In the genomic region with DNA sequence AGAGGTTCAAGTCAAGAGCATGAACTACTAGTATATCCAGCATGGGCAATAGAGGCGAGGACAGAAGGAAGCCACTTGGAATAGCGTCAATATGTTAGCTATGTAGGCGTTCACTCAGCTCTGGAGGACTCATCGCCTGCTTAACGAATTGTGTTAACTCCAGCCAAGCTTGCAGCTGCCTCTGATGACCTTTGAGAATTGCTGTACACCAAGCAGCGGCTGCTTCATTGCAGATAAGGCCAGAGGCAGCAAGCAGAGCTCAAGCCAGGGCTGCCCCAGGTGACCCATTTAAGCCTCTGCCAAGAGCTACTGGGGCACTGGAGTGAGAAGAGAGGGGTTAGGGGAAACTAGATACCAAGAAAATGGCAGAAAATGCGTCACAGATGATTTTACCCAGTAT, we compare ENCODE assay signal across 19 cellular contexts.
DNase-seq lines count a peak whose midpoint lies in the region; ATAC-seq, FAIRE-seq and TF ChIP-seq lines count a peak whose summit lies in the region.
"Had no signal": no experiment of that assay in that cellular context is flagged by ENCODE, and none has a peak within 500 bp of the region (broad histone marks: within the 10 kb centered on the region; RNA-seq: fewer than 3 reads in every experiment).

No MANE protein-coding gene starts in this region.

- H3K4me3 Mint-ChIP-seq in mesothelial cell of epicardium = no peak overlapping the region
- H3K4me3 Mint-ChIP-seq: activated naive CD8-positive, alpha-beta T cell treated with anti-CD3 and anti-CD28 coated beads, Interleukin-2, amount 10 ng/mL, durations not matched to agents 7 days and 5 days had no signal

- no peak for TF ChIP-seq RAD21 in K562 (CRISPR knock-in tag; conservative IDR thresholded peaks at IDR 0.05 in 1 of 2, IDR thresholded peaks at IDR 0.05 in 1 of 2)

- no peaks in the 10 kb centered on the region for H3K79me2 ChIP-seq in K562 (ENCODE audit: control insufficient read depth, insufficient read depth, low read length)

- no peaks in the 10 kb centered on the region for H4K20me1 ChIP-seq in K562 (replicated peaks; ENCODE audit: control insufficient read depth, insufficient read depth, low read length)

- peaks cover 4% of the 10 kb centered on the region for H3K9me3 Mint-ChIP-seq in mesothelial cell of epicardium
- H3K9me3 Mint-ChIP-seq: activated naive CD8-positive, alpha-beta T cell treated with anti-CD3 and anti-CD28 coated beads, Interleukin-2, amount 10 ng/mL, durations not matched to agents 7 days and 5 days had no signal

- H3K27ac ChIP-seq in K562 (ENCODE audit: extremely low read depth, low read depth, low read length) = no peak overlapping the region
- H3K27ac ChIP-seq in heart right ventricle = peak overlapping the region in 4 of 10 donors; percentile 1 to 53 (median 40)
- H3K27ac ChIP-seq: 22Rv1, brain microvascular endothelial cell had no signal

- no peak for FAIRE-seq in K562 (lab: Jason Lieb, UNC)

- no peaks in the 10 kb centered on the region for H3K4me1 Mint-ChIP-seq in mesothelial cell of epicardium
- H3K4me1 Mint-ChIP-seq: activated naive CD8-positive, alpha-beta T cell treated with anti-CD3 and anti-CD28 coated beads, Interleukin-2, amount 10 ng/mL, durations not matched to agents 7 days and 5 days had no signal

- no TSS peak for BruUV-seq in K562 (replicated peaks; lab: Mats Ljungman, UMichigan)

- H3K27me3 Mint-ChIP-seq in mesothelial cell of epicardium (ENCODE audit: low read depth) = no peaks in the 10 kb centered on the region

- DNase-seq in AG20443 (ENCODE audit: low spot score) (peak; percentile 32), K562 (ENCODE audit: extremely low read depth in 1 of 4, low spot score in 3 of 4) (peak in 1 of 4 experiments; percentile 11), heart right ventricle (peak; percentile 51 to 69), omental fat pad (ENCODE audit: low spot score) (no peak), GM19240 (ENCODE audit: insufficient read length, low spot score) (no peak), DMS 273 (lab: John Stamatoyannopoulos, UW; ENCODE audit: unreplicated experiment) (no peak), mesothelial cell of epicardium (ENCODE audit: low spot score in 2 of 2, unreplicated experiment in 2 of 2) (no peak)
- DNase-seq: activated naive CD8-positive, alpha-beta T cell treated with anti-CD3 and anti-CD28 coated beads, Interleukin-2, amount 10 ng/mL, durations not matched to agents 7 days and 5 days; BE2C; brain microvascular endothelial cell; HCEC 1CT; KG1; kidney glomerular epithelial cell; NCI-H2029; NCI-H446 treated with DMSO at 0.1 percent for 48 hours; nucleus accumbens; stimulated activated CD4-positive, alpha-beta T cell treated with anti-CD3 and anti-CD28 coated beads, Interleukin-2, amount 100 ng/mL, for 24 hours had no signal

- H3K4me1 ChIP-seq in K562 (replicated peaks in 1 of 2; ENCODE audit: control insufficient read depth in 2 of 2, insufficient read depth in 2 of 2, low read length in 2 of 2) = no peaks in the 10 kb centered on the region
- H3K4me1 ChIP-seq in heart right ventricle = peaks cover 0 to 20% (median 12%) of the 10 kb centered on the region in 9 donors
- H3K4me1 ChIP-seq: BE2C had no signal

- CTCF ChIA-PET in K562 (lab: Yijun Ruan, JAX; ENCODE audit: low intra/inter-chr PET ratio) = no interaction called here

- no peak for TF ChIP-seq CTCF in K562 (IDR thresholded peaks at IDR 0.05 in 2 of 3, conservative IDR thresholded peaks at IDR 0.05 in 1 of 3; ENCODE audit: insufficient read depth in 2 of 3, low read depth in 1 of 3, low read length in 3 of 3)
- no peak for TF ChIP-seq CTCF in heart right ventricle (IDR thresholded peaks at IDR 0.05)
- no peak for TF ChIP-seq CTCF in omental fat pad (IDR thresholded peaks at IDR 0.05)
- TF ChIP-seq CTCF in mesothelial cell of epicardium (IDR thresholded peaks at IDR 0.05; ENCODE audit: unreplicated experiment) = no peak

- no peaks in the 10 kb centered on the region for H3K9me1 ChIP-seq in K562 (ENCODE audit: control insufficient read depth, insufficient read depth, low read length)

- no peak for TF ChIP-seq EP300 in K562 (IDR thresholded peaks at IDR 0.05; ENCODE audit: low read length)

- H3K27me3 ChIP-seq in K562 (ENCODE audit: control insufficient read depth in 2 of 2, insufficient read depth in 2 of 2, low read length in 2 of 2) (no peaks in the 10 kb centered on the region), heart right ventricle (peaks cover 0 to 12% (median 0%) of the 10 kb centered on the region in 7 donors)
- H3K27me3 ChIP-seq: BE2C, brain microvascular endothelial cell had no signal

- H3K9ac ChIP-seq in K562 (ENCODE audit: insufficient read depth in 1 of 2, low read depth in 2 of 2, low read length in 2 of 2) = no peak overlapping the region

- H3K4me3 ChIP-seq in K562 (no peak overlapping the region), heart right ventricle (no peak overlapping the region)

- no peak overlapping the region for H3K4me2 ChIP-seq in K562 (ENCODE audit: insufficient read depth, low read length)

- H3K36me3 ChIP-seq in K562 (ENCODE audit: control insufficient read depth, insufficient read depth, low read length) (no peaks in the 10 kb centered on the region), heart right ventricle (no peaks in the 10 kb centered on the region)
- H3K36me3 ChIP-seq: BE2C, brain microvascular endothelial cell had no signal

- WGBS in K562 (ENCODE audit: insufficient coverage, low coverage, missing lambda C conversion rate) = 1% methylated on average over 7 of the region's 7 CpGs
- WGBS in heart right ventricle, 2 donors = 7 to 14% methylated on average over 7 of the region's 7 CpGs

- H3K27ac Mint-ChIP-seq in mesothelial cell of epicardium = no peak overlapping the region
- H3K27ac Mint-ChIP-seq: activated naive CD8-positive, alpha-beta T cell treated with anti-CD3 and anti-CD28 coated beads, Interleukin-2, amount 10 ng/mL, durations not matched to agents 7 days and 5 days had no signal

- peak; percentile 34; the same call in 2 of the 3 replicates for ATAC-seq in K562
- ATAC-seq in heart right ventricle = peak; percentile 93 to 99 (median 98)
- ATAC-seq in omental fat pad (ENCODE audit: low FRiP score) = peak; percentile 38
- no peak for ATAC-seq in HG02938 (IDR thresholded peaks at IDR 0.05; ENCODE audit: unreplicated experiment)

- TF ChIP-seq POLR2A in K562 (conservative IDR thresholded peaks at IDR 0.05) = no peak

- POLR2A ChIA-PET in K562 (lab: Yijun Ruan, JAX) = interaction anchor here (0.6 to 0.8 kb wide), 2 partner anchors 13 to 221 kb away, joined by 3 to 4 read pairs; no protein-coding TSS in a partner anchor

- in situ Hi-C loops in K562 (cut with MboI) = no loop called here

- H2AFZ ChIP-seq in K562 (ENCODE audit: low read depth, low read length) = no peak overlapping the region

- H3K36me3 Mint-ChIP-seq in mesothelial cell of epicardium = no peaks in the 10 kb centered on the region
- H3K36me3 Mint-ChIP-seq: activated naive CD8-positive, alpha-beta T cell treated with anti-CD3 and anti-CD28 coated beads, Interleukin-2, amount 10 ng/mL, durations not matched to agents 7 days and 5 days had no signal

- H3K9me3 ChIP-seq in K562 (replicated peaks; ENCODE audit: control insufficient read depth, insufficient read depth, low read depth, low read length) (no peaks in the 10 kb centered on the region), heart right ventricle (peaks cover 0 to 3% (median 0%) of the 10 kb centered on the region in 11 donors)
- H3K9me3 ChIP-seq: BE2C had no signal

- intact Hi-C loops in K562 (cut with micrococcal nuclease) (no loop called here), heart right ventricle (cut with DNase I) (loop anchor here in 1 of 10 donors (10.0 kb wide), 1 partner anchor 106 kb away; no protein-coding TSS in a partner anchor)

TF ChIP-seq in K562, 482 proteins besides CTCF, POLR2A, EP300 and RAD21:
- TF ChIP-seq, protein P1, sequence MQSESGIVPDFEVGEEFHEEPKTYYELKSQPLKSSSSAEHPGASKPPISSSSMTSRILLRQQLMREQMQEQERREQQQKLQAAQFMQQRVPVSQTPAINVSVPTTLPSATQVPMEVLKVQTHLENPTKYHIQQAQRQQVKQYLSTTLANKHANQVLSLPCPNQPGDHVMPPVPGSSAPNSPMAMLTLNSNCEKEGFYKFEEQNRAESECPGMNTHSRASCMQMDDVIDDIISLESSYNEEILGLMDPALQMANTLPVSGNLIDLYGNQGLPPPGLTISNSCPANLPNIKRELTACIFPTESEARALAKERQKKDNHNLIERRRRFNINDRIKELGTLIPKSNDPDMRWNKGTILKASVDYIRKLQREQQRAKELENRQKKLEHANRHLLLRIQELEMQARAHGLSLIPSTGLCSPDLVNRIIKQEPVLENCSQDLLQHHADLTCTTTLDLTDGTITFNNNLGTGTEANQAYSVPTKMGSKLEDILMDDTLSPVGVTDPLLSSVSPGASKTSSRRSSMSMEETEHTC (IDR thresholded peaks at IDR 0.05) = no peak
- TF ChIP-seq, protein P2, sequence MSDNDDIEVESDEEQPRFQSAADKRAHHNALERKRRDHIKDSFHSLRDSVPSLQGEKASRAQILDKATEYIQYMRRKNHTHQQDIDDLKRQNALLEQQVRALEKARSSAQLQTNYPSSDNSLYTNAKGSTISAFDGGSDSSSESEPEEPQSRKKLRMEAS (CRISPR knock-in tag; IDR thresholded peaks at IDR 0.05) = no peak
- TF ChIP-seq SP2 (IDR thresholded peaks at IDR 0.05; ENCODE audit: extremely low read depth, low read depth, low read length, poor library complexity, severe bottlenecking) (no peak), CBFA2T2 (conservative IDR thresholded peaks at IDR 0.05) (peak; percentile 24; the same call in 1 of the 2 replicates), CBFA2T3 (IDR thresholded peaks at IDR 0.05) (peak; percentile 46; the same call in 1 of the 2 replicates), SMAD1 (IDR thresholded peaks at IDR 0.05; ENCODE audit: low read depth, low read length, partially characterized antibody) (no peak), ZKSCAN3 (CRISPR knock-in tag; IDR thresholded peaks at IDR 0.05) (no peak), CAMTA2 (CRISPR knock-in tag; conservative IDR thresholded peaks at IDR 0.05) (no peak)
- TF ChIP-seq, protein P3, sequence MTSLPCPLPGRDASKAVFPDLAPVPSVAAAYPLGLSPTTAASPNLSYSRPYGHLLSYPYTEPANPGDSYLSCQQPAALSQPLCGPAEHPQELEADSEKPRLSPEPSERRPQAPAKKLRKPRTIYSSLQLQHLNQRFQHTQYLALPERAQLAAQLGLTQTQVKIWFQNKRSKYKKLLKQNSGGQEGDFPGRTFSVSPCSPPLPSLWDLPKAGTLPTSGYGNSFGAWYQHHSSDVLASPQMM (CRISPR knock-in tag; IDR thresholded peaks at IDR 0.05) = no peak
- TF ChIP-seq, protein P4, sequence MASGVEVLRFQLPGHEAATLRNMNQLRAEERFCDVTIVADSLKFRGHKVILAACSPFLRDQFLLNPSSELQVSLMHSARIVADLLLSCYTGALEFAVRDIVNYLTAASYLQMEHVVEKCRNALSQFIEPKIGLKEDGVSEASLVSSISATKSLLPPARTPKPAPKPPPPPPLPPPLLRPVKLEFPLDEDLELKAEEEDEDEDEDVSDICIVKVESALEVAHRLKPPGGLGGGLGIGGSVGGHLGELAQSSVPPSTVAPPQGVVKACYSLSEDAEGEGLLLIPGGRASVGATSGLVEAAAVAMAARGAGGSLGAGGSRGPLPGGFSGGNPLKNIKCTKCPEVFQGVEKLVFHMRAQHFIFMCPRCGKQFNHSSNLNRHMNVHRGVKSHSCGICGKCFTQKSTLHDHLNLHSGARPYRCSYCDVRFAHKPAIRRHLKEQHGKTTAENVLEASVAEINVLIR (CRISPR knock-in tag; IDR thresholded peaks at IDR 0.05) = no peak

Comparison
In these comparisons a context has a peak if more than half of its experiments do, and no peak if none do; other contexts are left out.
1. DNase-seq: peak in AG20443 (single experiment) and heart right ventricle (2 of 2); none in omental fat pad (single experiment), GM19240 (single experiment), DMS 273 (single experiment) and mesothelial cell of epicardium (0 of 2).